ENCODE assay signal across 8 cellular contexts in genomic region chr2:156341482-156342251, GRCh38. TPM values are rescaled to one million over a fixed set of nuclear protein-coding genes. Genes with fewer than 3 reads are reported as not detected.
DNase-seq lines count a peak whose midpoint lies in the region; ATAC-seq and TF ChIP-seq lines count a peak whose summit lies in the region.

No MANE protein-coding gene starts in this region.

- H3K27me3 ChIP-seq in PC-3 (ENCODE audit: low read length) = no peaks in the 10 kb centered on the region

- H3K36me3 ChIP-seq in PC-3 (ENCODE audit: low read depth, low read length) = no peaks in the 10 kb centered on the region

- H3K4me3 Mint-ChIP-seq in activated T-cell treated with anti-CD3 and anti-CD28 coated beads, Interleukin-2, amount 50 U/mL, for 4 hours = peak overlapping the region; percentile 89
- H3K4me3 Mint-ChIP-seq in stimulated activated effector memory CD8-positive, alpha-beta T cell treated with anti-CD3 and anti-CD28 coated beads, Interleukin-12 subunit alpha, Interleukin-12 subunit beta, amount 100 ng/mL, for 72 hours = peak overlapping the region; percentile 85

- POLR2A ChIA-PET in PC-3 (lab: Charles Lee; ENCODE audit: unreplicated experiment) = interaction anchor here (0.5 to 1.0 kb wide), 12 partner anchors 7 to 1092 kb away, joined by 3 to 24 read pairs (median 4); no protein-coding TSS in a partner anchor

- H3K9ac ChIP-seq in PC-3 (ENCODE audit: low read length) = peak overlapping the region; percentile 99

- H3K4me3 ChIP-seq in PC-3 (ENCODE audit: low read length) = peak overlapping the region; percentile 95

- no peaks in the 10 kb centered on the region for H3F3A ChIP-seq in PC-3 (ENCODE audit: low read length, unreplicated experiment)

- no TSS peak for BruUV-seq in PC-3 (replicated peaks; lab: Mats Ljungman, UMichigan)

- peaks cover 53% of the 10 kb centered on the region for H3K4me1 Mint-ChIP-seq in activated T-cell treated with anti-CD3 and anti-CD28 coated beads, Interleukin-2, amount 50 U/mL, for 4 hours (ENCODE audit: low read depth)
- peaks cover 21% of the 10 kb centered on the region for H3K4me1 Mint-ChIP-seq in stimulated activated effector memory CD8-positive, alpha-beta T cell treated with anti-CD3 and anti-CD28 coated beads, Interleukin-12 subunit alpha, Interleukin-12 subunit beta, amount 100 ng/mL, for 72 hours

- no peaks in the 10 kb centered on the region for H3K36me3 Mint-ChIP-seq in activated T-cell treated with anti-CD3 and anti-CD28 coated beads, Interleukin-2, amount 50 U/mL, for 4 hours (ENCODE audit: insufficient read depth)
- peaks cover 13% of the 10 kb centered on the region for H3K36me3 Mint-ChIP-seq in stimulated activated effector memory CD8-positive, alpha-beta T cell treated with anti-CD3 and anti-CD28 coated beads, Interleukin-12 subunit alpha, Interleukin-12 subunit beta, amount 100 ng/mL, for 72 hours

- H3K9me3 ChIP-seq in PC-3 (ENCODE audit: low read length) = no peaks in the 10 kb centered on the region

- H3K27ac ChIP-seq in PC-3 (ENCODE audit: low read length) = peak overlapping the region; percentile 98

- peak overlapping the region; percentile 76 for H2AFZ ChIP-seq in PC-3 (ENCODE audit: low read length)

- H3K79me2 ChIP-seq in PC-3 (ENCODE audit: low read length) = no peaks in the 10 kb centered on the region

- CTCF ChIA-PET in PC-3 (lab: Charles Lee) = interaction anchor here (0.8 kb wide), 1 partner anchor 247 kb away, joined by 3 read pairs; no protein-coding TSS in a partner anchor

- no peaks in the 10 kb centered on the region for H3K9me3 Mint-ChIP-seq in activated T-cell treated with anti-CD3 and anti-CD28 coated beads, Interleukin-2, amount 50 U/mL, for 4 hours
- H3K9me3 Mint-ChIP-seq in stimulated activated effector memory CD8-positive, alpha-beta T cell treated with anti-CD3 and anti-CD28 coated beads, Interleukin-12 subunit alpha, Interleukin-12 subunit beta, amount 100 ng/mL, for 72 hours = no peaks in the 10 kb centered on the region

- ATAC-seq in GM21529 (IDR thresholded peaks at IDR 0.05; ENCODE audit: unreplicated experiment) (peak; percentile 80), PC-3 (peak; percentile 76), esophagus mucosa (peak; percentile 91)
- peak; percentile 81 to 82 for ATAC-seq in activated T-cell treated with anti-CD3 and anti-CD28 coated beads, Interleukin-2, amount 50 U/mL, for 4 hours
- peak; percentile 87 for ATAC-seq in stimulated activated effector memory CD8-positive, alpha-beta T cell treated with anti-CD3 and anti-CD28 coated beads, Interleukin-12 subunit alpha, Interleukin-12 subunit beta, amount 100 ng/mL, for 72 hours

- no peaks in the 10 kb centered on the region for H3K9me2 ChIP-seq in PC-3 (replicated peaks; ENCODE audit: low read length)

- H3K4me1 ChIP-seq in PC-3 (ENCODE audit: insufficient read depth, low read length) = peaks cover 43% of the 10 kb centered on the region

- TF ChIP-seq CTCF in PC-3 (conservative IDR thresholded peaks at IDR 0.05; ENCODE audit: low read depth, low read length) = no peak

- intact Hi-C loops in PC-3 (cut with micrococcal nuclease) = loop anchor here (1.0 to 5.0 kb wide), 7 partner anchors 9 to 841 kb away; partner anchors contain the start of gene NR4A2

- peak; percentile 85 for DNase-seq in DMS153 (lab: John Stamatoyannopoulos, UW)
- peak; percentile 85 for DNase-seq in HuH-7.5 (ENCODE audit: low spot score)
- DNase-seq in PC-3 = peak; percentile 90
- DNase-seq in activated T-cell treated with anti-CD3 and anti-CD28 coated beads, Interleukin-2, amount 50 U/mL, for 4 hours = peak; percentile 88
- DNase-seq in myocyte (ENCODE audit: low read depth) = peak; percentile 91
- peak; percentile 73 to 92 for DNase-seq in stimulated activated effector memory CD8-positive, alpha-beta T cell treated with anti-CD3 and anti-CD28 coated beads, Interleukin-12 subunit alpha, Interleukin-12 subunit beta, amount 100 ng/mL, for 72 hours (ENCODE audit: low spot score in 2 of 2)

- H3K27ac Mint-ChIP-seq in stimulated activated effector memory CD8-positive, alpha-beta T cell treated with anti-CD3 and anti-CD28 coated beads, Interleukin-12 subunit alpha, Interleukin-12 subunit beta, amount 100 ng/mL, for 72 hours = peak overlapping the region; percentile 98

- H3K27me3 Mint-ChIP-seq in activated T-cell treated with anti-CD3 and anti-CD28 coated beads, Interleukin-2, amount 50 U/mL, for 4 hours (ENCODE audit: low read depth) = no peaks in the 10 kb centered on the region

- H3K4me2 ChIP-seq in PC-3 (ENCODE audit: low read length) = peak overlapping the region; percentile 96

- no peaks in the 10 kb centered on the region for H4K20me1 ChIP-seq in PC-3 (ENCODE audit: low read length)

RNA-seq across cellular contexts. Expression of gene NR4A2, which starts 9.1 kb away (rescaled TPM):
- total RNA-seq in PC-3 (2014; rRNA removed) (12.0 and 13.8 TPM in 2 replicates), esophagus mucosa (3.1 TPM), myocyte (0.08 TPM in 1 of 2 replicates, not detected in the other)
- 10 to 100 TPM; 27.8 to 29.7 (median 29.6) TPM for total RNA-seq in activated T-cell treated with anti-CD3 and anti-CD28 coated beads, Interleukin-2, amount 50 U/mL, for 4 hours
- polyA plus RNA-seq in myocyte (2012) = 0.33 TPM

Comparison
In these comparisons a context has a peak if more than half of its experiments do, and no peak if none do; other contexts are left out.
1. Peak in every context shown above with its lines: DNase-seq, ATAC-seq, H3K4me3 ChIP-seq and H3K27ac ChIP-seq.